In genomic region chr22:37303821-37304274, GRCh38 we compare ENCODE assay signal across 8 cellular contexts. TPM values are rescaled to one million over a fixed set of nuclear protein-coding genes. Genes with fewer than 3 reads are reported as not detected.
DNase-seq lines count a peak whose midpoint lies in the region; ATAC-seq and TF ChIP-seq lines count a peak whose summit lies in the region.

No MANE protein-coding gene starts in this region.

- no peak overlapping the region for H3K4me3 ChIP-seq in GM23338
- H3K4me3 ChIP-seq in colonic mucosa, result no peak overlapping the region

- peaks cover 12% of the 10 kb centered on the region; the same call in 1 of the 2 replicates for H3K4me1 ChIP-seq in GM23338 (ENCODE audit: insufficient read depth)
- no peaks in the 10 kb centered on the region for H3K4me1 ChIP-seq in colonic mucosa

- H3K79me2 ChIP-seq in GM23338 (replicated peaks; ENCODE audit: insufficient read depth), result no peaks in the 10 kb centered on the region

- peaks cover 1% of the 10 kb centered on the region; the same call in 1 of the 2 replicates for H3K27me3 Mint-ChIP-seq in HFFc6 (ENCODE audit: insufficient read depth)
- H3K27me3 Mint-ChIP-seq in GM23338 (ENCODE audit: insufficient read depth, low read depth, poor library complexity), result peaks cover 15% of the 10 kb centered on the region

- H4K20me1 ChIP-seq in GM23338 (replicated peaks; ENCODE audit: insufficient read depth), result no peaks in the 10 kb centered on the region

- ATAC-seq in activated CD4-positive, CD25-positive, alpha-beta regulatory T cell treated with anti-CD3 and anti-CD28 coated beads, Interleukin-2, amount 50 U/mL, for 24 hours, result peak; percentile 84 to 87
- ATAC-seq in GM23338, result no peak

- H3K4me1 Mint-ChIP-seq in HFFc6 (ENCODE audit: low read depth) (peaks cover 67% of the 10 kb centered on the region), GM23338 (peaks cover 44% of the 10 kb centered on the region)

- TF ChIP-seq CTCF in HFFc6 (IDR thresholded peaks at IDR 0.05) (no peak), GM23338 (conservative IDR thresholded peaks at IDR 0.05; ENCODE audit: low read depth in 2 of 2) (no peak), colonic mucosa (IDR thresholded peaks at IDR 0.05) (no peak)

- intact Hi-C loops in colonic mucosa (cut with DNase I), result no loop called here

- no peaks in the 10 kb centered on the region for H3K9me2 ChIP-seq in GM23338 (ENCODE audit: insufficient read depth)

- H2AFZ ChIP-seq in GM23338, result no peak overlapping the region

- H3K36me3 Mint-ChIP-seq in HFFc6 (ENCODE audit: low read depth), result peaks cover 4% of the 10 kb centered on the region
- no peaks in the 10 kb centered on the region for H3K36me3 Mint-ChIP-seq in GM23338 (ENCODE audit: low read depth)

- peak overlapping the region; percentile 74 for H3K4me3 Mint-ChIP-seq in HFFc6
- H3K4me3 Mint-ChIP-seq in GM23338, result no peak overlapping the region

- H3F3A ChIP-seq in GM23338 (replicated peaks; ENCODE audit: low read depth), result 0 out of 2 replicates have a peak, but pooled peaks cover 6% of the 10 kb centered on the region

- DNase-seq in HFFc6 (peak; percentile 86), epidermal melanocyte (ENCODE audit: insufficient read length, low spot score) (peak; percentile 71), NCI-H774 (lab: John Stamatoyannopoulos, UW) (no peak), GM23338 (ENCODE audit: low spot score) (no peak), colonic mucosa (no peak), NCI-H345 (lab: John Stamatoyannopoulos, UW) (no peak)
- peak; percentile 76 for DNase-seq in stimulated activated CD4-positive, alpha-beta T cell treated with anti-CD3 and anti-CD28 coated beads, Interleukin-15, amount 100 ng/mL, for 48 hours (ENCODE audit: low read depth in 2 of 2)

- H3K9me3 Mint-ChIP-seq in HFFc6 (peaks cover 4% of the 10 kb centered on the region; the same call in 1 of the 2 replicates), GM23338 (no peaks in the 10 kb centered on the region)

- no peak overlapping the region for H3K27ac ChIP-seq in GM23338 (ENCODE audit: low read depth)
- no peak overlapping the region for H3K27ac ChIP-seq in colonic mucosa

- no peaks in the 10 kb centered on the region for H3K9me3 ChIP-seq in colonic mucosa

- H3K9ac ChIP-seq in colonic mucosa (ENCODE audit: low read depth in 2 of 2, low read length in 2 of 2), result no peak overlapping the region

- H3K4me2 ChIP-seq in GM23338, result no peak overlapping the region

- peak overlapping the region; percentile 92 for H3K27ac Mint-ChIP-seq in HFFc6
- no peak overlapping the region for H3K27ac Mint-ChIP-seq in GM23338

- H3K36me3 ChIP-seq in GM23338 (ENCODE audit: insufficient read depth), result no peaks in the 10 kb centered on the region
- no peaks in the 10 kb centered on the region for H3K36me3 ChIP-seq in colonic mucosa

- H3K27me3 ChIP-seq in GM23338 (ENCODE audit: insufficient read depth), result no peaks in the 10 kb centered on the region
- H3K27me3 ChIP-seq in colonic mucosa, result no peaks in the 10 kb centered on the region

TF ChIP-seq in GM23338, 12 proteins besides CTCF, POLR2A, EP300 and RAD21 (continues in another document):
- TF ChIP-seq EZH2phosphoT487 (IDR thresholded peaks at IDR 0.05; ENCODE audit: unreplicated experiment), result no peak
- no peak for TF ChIP-seq JUNB (IDR thresholded peaks at IDR 0.05; ENCODE audit: unreplicated experiment)
- TF ChIP-seq STAT1 (IDR thresholded peaks at IDR 0.05; ENCODE audit: unreplicated experiment), result no peak
- no peak for TF ChIP-seq ZNF462 (CRISPR knock-in tag; IDR thresholded peaks at IDR 0.05)
- TF ChIP-seq POLR2AphosphoS5 (IDR thresholded peaks at IDR 0.05; ENCODE audit: low read depth), result no peak
- TF ChIP-seq ZNF331 (CRISPR knock-in tag; IDR thresholded peaks at IDR 0.05; ENCODE audit: low read depth), result no peak
- TF ChIP-seq NANOG (IDR thresholded peaks at IDR 0.05; ENCODE audit: borderline replicate concordance), result no peak
- no peak for TF ChIP-seq ETS1 (IDR thresholded peaks at IDR 0.05)
- TF ChIP-seq ZNF114 (CRISPR knock-in tag; IDR thresholded peaks at IDR 0.05), result no peak
- TF ChIP-seq CREB1 (CRISPR knock-in tag; IDR thresholded peaks at IDR 0.05; ENCODE audit: low read depth), result no peak

RNA-seq across cellular contexts. Expression of gene CYTH4, which starts 21.5 kb away (rescaled TPM):
- total RNA-seq in HFFc6 (2021; fragmentation: NEBNext Ultra II Directional; extraction: Animal tissue kit (Norgen Biotek cat#: 25700)), result under 1 TPM in 1 of 6 experiments, not detected in 5; 0.28 TPM
- total RNA-seq in GM23338 (2014; rRNA removed; shearing (Covaris generic)), result not detected in 2 replicates
- polyA plus RNA-seq in GM23338 (2016; fragmentation: Nextera tagmentation; extraction: Ambion mirVana), result not detected in 2 replicates
- total RNA-seq in colonic mucosa, result 1 to 10 TPM; 3.0 to 7.4 TPM

RNA-seq across cellular contexts. Expression of gene RAC2, which starts 59.8 kb away (rescaled TPM):
- total RNA-seq in HFFc6 (2021; fragmentation: NEBNext Ultra II Directional; extraction: Animal tissue kit (Norgen Biotek cat#: 25700)), result 10 to 100 TPM; 29.9 to 57.2 (median 53.5) TPM
- 2.7 and 3.8 TPM in 2 replicates for total RNA-seq in GM23338 (2014; rRNA removed; shearing (Covaris generic))
- 2.4 and 3.1 TPM in 2 replicates for polyA plus RNA-seq in GM23338 (2016; fragmentation: Nextera tagmentation; extraction: Ambion mirVana)
- 10 to 100 TPM; 27.4 to 27.6 TPM for total RNA-seq in colonic mucosa

Comparison
In these comparisons a context has a peak if more than half of its experiments do, and no peak if none do; other contexts are left out.
1. DNase-seq: peak in HFFc6 (single experiment), epidermal melanocyte (single experiment) and stimulated activated CD4-positive, alpha-beta T cell treated with anti-CD3 and anti-CD28 coated beads, Interleukin-15, amount 100 ng/mL, for 48 hours (2 of 2); none in NCI-H774 (single experiment), GM23338 (single experiment), colonic mucosa (single experiment) and NCI-H345 (single experiment).